ENCODE assay signal across 1 cellular context in genomic region chr3:195110647-195111321, GRCh38.
TF ChIP-seq lines count a peak whose summit lies in the region.

No MANE protein-coding gene starts in this region.

TF ChIP-seq in GM23338, 12 proteins besides CTCF, POLR2A, EP300 and RAD21 (continued from another document):
- TF ChIP-seq STAT1 (IDR thresholded peaks at IDR 0.05; ENCODE audit: unreplicated experiment) (no peak), JUNB (IDR thresholded peaks at IDR 0.05; ENCODE audit: unreplicated experiment) (no peak), REST (IDR thresholded peaks at IDR 0.05; ENCODE audit: unreplicated experiment) (no peak), NANOG (IDR thresholded peaks at IDR 0.05; ENCODE audit: borderline replicate concordance) (no peak), ZNF331 (CRISPR knock-in tag; IDR thresholded peaks at IDR 0.05; ENCODE audit: low read depth) (no peak)
